12 cellular contexts compared by ENCODE assay signal in the genomic region with DNA sequence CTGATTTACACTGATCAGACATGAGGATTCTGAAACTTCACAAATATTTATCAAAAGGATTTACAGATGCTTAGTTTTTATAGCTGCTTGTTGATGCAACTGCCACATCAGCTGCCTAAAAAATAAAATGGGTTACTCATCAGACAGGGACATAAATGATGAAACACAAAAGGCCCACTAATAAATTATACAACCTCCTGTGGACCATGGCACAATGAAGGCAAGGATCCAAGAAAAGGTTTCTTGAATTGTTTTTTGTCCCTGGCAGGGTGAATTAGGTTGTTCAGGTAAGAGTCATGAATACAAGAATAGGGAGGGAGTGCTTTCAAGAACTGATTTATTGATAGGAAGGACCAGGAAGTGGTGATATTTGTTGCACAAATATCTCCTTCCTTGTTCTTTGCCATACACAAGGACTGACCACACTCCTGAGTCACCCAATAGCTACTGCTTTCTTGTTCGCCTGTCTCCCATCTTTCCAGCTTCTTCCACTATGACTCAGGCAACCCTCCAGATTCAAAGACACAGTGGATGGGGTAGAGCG.
A peak's percentile ranks its signal among the peaks of the same experiment; 100 is the strongest.
DNase-seq lines count a peak whose midpoint lies in the region; ATAC-seq and TF ChIP-seq lines count a peak whose summit lies in the region.
"Had no signal": no experiment of that assay in that cellular context is flagged by ENCODE, and none has a peak within 500 bp of the region (broad histone marks: within the 10 kb centered on the region; RNA-seq: fewer than 3 reads in every experiment).

No MANE protein-coding gene starts in this region.

- H3K4me1 ChIP-seq in SJSA1 (replicated peaks) (peaks cover 15% of the 10 kb centered on the region), aorta (ENCODE audit: control insufficient read depth in 1 of 2, insufficient read depth in 2 of 2, low read length in 2 of 2) (no peaks in the 10 kb centered on the region)
- H3K4me1 ChIP-seq: psoas muscle had no signal

- no peak overlapping the region for H3K4me3 Mint-ChIP-seq in type B pancreatic cell

- no peaks in the 10 kb centered on the region for H3K27me3 Mint-ChIP-seq in type B pancreatic cell

- no peaks in the 10 kb centered on the region for H3K9me3 Mint-ChIP-seq in type B pancreatic cell

- H3K36me3 Mint-ChIP-seq in type B pancreatic cell = no peaks in the 10 kb centered on the region

- peak overlapping the region; percentile 55 for H3K27ac ChIP-seq in SJSA1
- no peak overlapping the region for H3K27ac ChIP-seq in aorta (ENCODE audit: low read depth in 1 of 2, low read length in 2 of 2)
- H3K27ac ChIP-seq: 22Rv1, psoas muscle had no signal

- TF ChIP-seq CTCF in fibroblast of pulmonary artery (IDR thresholded peaks at IDR 0.05; ENCODE audit: low read length, missing control alignments) = no peak
- no peak for TF ChIP-seq CTCF in type B pancreatic cell (conservative IDR thresholded peaks at IDR 0.05)

- H3K4me1 Mint-ChIP-seq in type B pancreatic cell (ENCODE audit: unreplicated experiment) = no peaks in the 10 kb centered on the region

- H3K27me3 ChIP-seq in SJSA1 (replicated peaks) (no peaks in the 10 kb centered on the region), aorta (ENCODE audit: control insufficient read depth in 1 of 2, insufficient read depth in 2 of 2, low read length in 1 of 2) (no peaks in the 10 kb centered on the region)

- no peaks in the 10 kb centered on the region for H3K9me3 ChIP-seq in SJSA1 (replicated peaks)
- H3K9me3 ChIP-seq in aorta (ENCODE audit: control insufficient read depth, low read length) = no peaks in the 10 kb centered on the region
- H3K9me3 ChIP-seq: psoas muscle had no signal

- DNase-seq in DMS153 (lab: John Stamatoyannopoulos, UW) = peak; percentile 63
- DNase-seq in DMS153 treated with DMSO at 0.1 percent for 48 hours (lab: John Stamatoyannopoulos, UW; ENCODE audit: unreplicated experiment) = no peak
- peak; percentile 68 to 75 for DNase-seq in SJSA1 (ENCODE audit: low read depth in 1 of 2, low spot score in 2 of 2)
- peak; percentile 79 for DNase-seq in fibroblast of pulmonary artery (ENCODE audit: low read depth)
- DNase-seq in type B pancreatic cell (ENCODE audit: extremely low spot score, unreplicated experiment) = no peak
- DNase-seq in SK-N-DZ (ENCODE audit: low spot score) = no peak
- no peak for DNase-seq in aorta
- DNase-seq: kidney, NCI-H146, psoas muscle had no signal

- H3K27ac Mint-ChIP-seq in type B pancreatic cell = peak overlapping the region; percentile 53

- no peak overlapping the region for H3K4me3 ChIP-seq in SJSA1
- no peak overlapping the region for H3K4me3 ChIP-seq in fibroblast of pulmonary artery (replicated peaks; ENCODE audit: low read depth, low read length)
- H3K4me3 ChIP-seq in aorta (ENCODE audit: low read length in 2 of 2) = no peak overlapping the region
- H3K4me3 ChIP-seq: psoas muscle had no signal

- 89 to 94% methylated on average over 2 of the region's 2 CpGs for WGBS in aorta, 2 donors

- ATAC-seq in HG02588 (IDR thresholded peaks at IDR 0.05; ENCODE audit: unreplicated experiment) (no peak), aorta (ENCODE audit: low FRiP score) (no peak)
- ATAC-seq: psoas muscle had no signal

- intact Hi-C loops in aorta (cut with DNase I) = loop anchor here in 1 of 2 donors (10.0 kb wide), 1 partner anchor 112 kb away; no protein-coding TSS in a partner anchor

- no peaks in the 10 kb centered on the region for H3K36me3 ChIP-seq in SJSA1
- H3K36me3 ChIP-seq in aorta (ENCODE audit: control insufficient read depth in 1 of 2, insufficient read depth in 2 of 2, low read length in 1 of 2) = no peaks in the 10 kb centered on the region

Comparison
In these comparisons a context has a peak if more than half of its experiments do, and no peak if none do; other contexts are left out.
1. DNase-seq: peak in DMS153 (single experiment), SJSA1 (2 of 2) and fibroblast of pulmonary artery (single experiment); none in DMS153 treated with DMSO at 0.1 percent for 48 hours (single experiment), type B pancreatic cell (single experiment), SK-N-DZ (single experiment) and aorta (0 of 2).